Comparison of ENCODE assay signal across 8 cellular contexts in the genomic region with DNA sequence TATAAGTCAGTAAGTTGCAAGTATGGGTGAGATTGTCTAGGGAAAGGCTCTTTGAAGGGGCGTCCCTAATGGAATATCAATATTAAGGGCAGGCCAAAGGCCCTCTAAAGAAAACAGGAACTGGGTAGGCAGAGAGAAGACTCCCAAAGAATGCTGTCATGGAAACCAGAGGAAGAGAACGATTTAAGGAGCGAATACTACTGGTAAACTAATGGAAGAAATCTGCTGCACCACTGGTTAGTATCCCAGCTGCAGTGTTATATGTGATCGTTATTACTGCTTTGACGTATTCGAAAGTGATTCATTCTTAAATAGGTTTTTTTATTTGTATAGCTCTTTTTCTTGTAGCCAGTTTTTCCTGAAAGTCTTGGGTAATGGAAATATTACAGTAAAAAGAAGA. TPM values are rescaled to one million over a fixed set of nuclear protein-coding genes. Genes with fewer than 3 reads are reported as not detected.
A peak's percentile ranks its signal among the peaks of the same experiment; 100 is the strongest.
DNase-seq lines count a peak whose midpoint lies in the region; ATAC-seq, FAIRE-seq and TF ChIP-seq lines count a peak whose summit lies in the region.

No MANE protein-coding gene starts in this region.

- H3K27ac Mint-ChIP-seq in activated CD8-positive, alpha-beta T cell treated with anti-CD3 and anti-CD28 coated beads for 36 hours = peak overlapping the region; percentile 89

- peaks cover 3% of the 10 kb centered on the region for H3K9me3 Mint-ChIP-seq in activated CD8-positive, alpha-beta T cell treated with anti-CD3 and anti-CD28 coated beads for 36 hours

- no peaks in the 10 kb centered on the region for H3K9me3 ChIP-seq in right atrium auricular region
- no peaks in the 10 kb centered on the region for H3K9me3 ChIP-seq in kidney (ENCODE audit: control insufficient read depth in 1 of 2, low read length in 2 of 2)
- H3K9me3 ChIP-seq in uterus = no peaks in the 10 kb centered on the region

- FAIRE-seq in kidney (lab: Jason Lieb, UNC) = no peak

- H3K27me3 ChIP-seq in right atrium auricular region = no peaks in the 10 kb centered on the region
- no peaks in the 10 kb centered on the region for H3K27me3 ChIP-seq in uterus

- no peaks in the 10 kb centered on the region for H3K27me3 Mint-ChIP-seq in activated CD8-positive, alpha-beta T cell treated with anti-CD3 and anti-CD28 coated beads for 36 hours

- H3K4me1 Mint-ChIP-seq in activated CD8-positive, alpha-beta T cell treated with anti-CD3 and anti-CD28 coated beads for 36 hours (ENCODE audit: low read depth) = peaks cover 34% of the 10 kb centered on the region

- peak overlapping the region; percentile 93 to 94 for H3K4me3 ChIP-seq in right atrium auricular region
- peak overlapping the region; percentile 78 to 87 for H3K4me3 ChIP-seq in kidney (ENCODE audit: low read length in 2 of 2)
- peak overlapping the region; percentile 79 to 85 for H3K4me3 ChIP-seq in uterus

- peaks cover 25% of the 10 kb centered on the region for H3K36me3 ChIP-seq in right atrium auricular region
- H3K36me3 ChIP-seq in kidney (ENCODE audit: control insufficient read depth in 1 of 2, insufficient read depth in 2 of 2, low read length in 2 of 2) = peaks cover 8 to 22% of the 10 kb centered on the region in 2 donors
- H3K36me3 ChIP-seq in uterus = no peaks in the 10 kb centered on the region

- TF ChIP-seq CTCF in right atrium auricular region (IDR thresholded peaks at IDR 0.05) = no peak
- no peak for TF ChIP-seq CTCF in activated CD8-positive, alpha-beta T cell treated with anti-CD3 and anti-CD28 coated beads for 36 hours (IDR thresholded peaks at IDR 0.05)
- no peak for TF ChIP-seq CTCF in kidney (IDR thresholded peaks at IDR 0.05; ENCODE audit: borderline replicate concordance, extremely low read depth, insufficient read depth)
- no peak for TF ChIP-seq CTCF in uterus (IDR thresholded peaks at IDR 0.05)

- CTCF ChIA-PET in activated CD8-positive, alpha-beta T cell treated with anti-CD3 and anti-CD28 coated beads for 36 hours (lab: Charles Lee) = interaction anchor here (1.0 to 13.9 kb wide), 4 partner anchors 10 to 90 kb away, joined by 3 to 211 read pairs (median 48); no protein-coding TSS in a partner anchor

- POLR2A ChIA-PET in activated CD8-positive, alpha-beta T cell treated with anti-CD3 and anti-CD28 coated beads for 36 hours (lab: Charles Lee) = interaction anchor here (0.8 to 1.9 kb wide), 7 partner anchors 10 to 91 kb away, joined by 3 to 6 read pairs (median 4); a partner anchor contains a TSS

- no peak for DNase-seq in right atrium auricular region (ENCODE audit: low spot score)
- no peak for DNase-seq in cardiac septum (ENCODE audit: low spot score)
- DNase-seq in activated CD8-positive, alpha-beta T cell treated with anti-CD3 and anti-CD28 coated beads for 36 hours = no peak
- DNase-seq in kidney = no peak
- DNase-seq in uterus = no peak
- no peak for DNase-seq in NCI-H2029 treated with DMSO at 0.1 percent for 48 hours (lab: John Stamatoyannopoulos, UW)

- TF ChIP-seq POLR2A in uterus (IDR thresholded peaks at IDR 0.05) = no peak

- peak overlapping the region; percentile 88 for H3K4me3 Mint-ChIP-seq in activated CD8-positive, alpha-beta T cell treated with anti-CD3 and anti-CD28 coated beads for 36 hours

- peak overlapping the region in 1 of 2 donors; percentile 72 for H3K9ac ChIP-seq in kidney (ENCODE audit: low read length in 2 of 2)

- H3K4me1 ChIP-seq in right atrium auricular region = peaks cover 0 to 35% of the 10 kb centered on the region in 2 donors
- H3K4me1 ChIP-seq in kidney (ENCODE audit: control insufficient read depth in 1 of 2, insufficient read depth in 1 of 2, low read depth in 1 of 2, low read length in 2 of 2) = peaks cover 3 to 24% of the 10 kb centered on the region in 2 donors
- peaks cover 6 to 8% of the 10 kb centered on the region in 2 donors for H3K4me1 ChIP-seq in uterus

- intact Hi-C loops in cardiac septum (cut with DNase I) (loop anchor here (2.0 to 5.0 kb wide), 2 partner anchors 27 to 93 kb away; a partner anchor contains a TSS), kidney (cut with DNase I) (no loop called here), uterus (cut with DNase I; ENCODE audit: low total_unique reads) (no loop called here)
- intact Hi-C loops in activated CD8-positive, alpha-beta T cell treated with anti-CD3 and anti-CD28 coated beads for 36 hours (cut with micrococcal nuclease) = no loop called here

- H3K27ac ChIP-seq in right atrium auricular region (peak overlapping the region; percentile 87 to 90), kidney (ENCODE audit: low read depth in 2 of 2, low read length in 2 of 2) (no peak overlapping the region), uterus (peak overlapping the region; percentile 85 to 88)

- peaks cover 57% of the 10 kb centered on the region for H3K36me3 Mint-ChIP-seq in activated CD8-positive, alpha-beta T cell treated with anti-CD3 and anti-CD28 coated beads for 36 hours (ENCODE audit: low read depth)

- ATAC-seq in activated CD8-positive, alpha-beta T cell treated with anti-CD3 and anti-CD28 coated beads for 36 hours = no peak
- ATAC-seq in GM21526 (IDR thresholded peaks at IDR 0.05; ENCODE audit: low FRiP score, unreplicated experiment) = no peak
- no peak for ATAC-seq in HG02870 (IDR thresholded peaks at IDR 0.05; ENCODE audit: unreplicated experiment)

RNA-seq across cellular contexts. Expression of a gene that starts 1.3 kb away (rescaled TPM):
- total RNA-seq in right atrium auricular region = 1 to 10 TPM; 5.2 to 7.6 TPM
- total RNA-seq in cardiac septum = 12.6 TPM
- total RNA-seq in activated CD8-positive, alpha-beta T cell treated with anti-CD3 and anti-CD28 coated beads for 36 hours = 10 to 100 TPM; 79.6 to 80.9 TPM
- total RNA-seq in kidney = 36.2 TPM
- 6.6 TPM for polyA plus RNA-seq in kidney (ENCODE audit: insufficient read depth, low read depth, low replicate concordance)
- total RNA-seq in uterus = 10 to 100 TPM in 3 of 4 donors, 1 to 10 TPM in 1; 4.1 to 32.2 (median 24.5) TPM

RNA-seq across cellular contexts. Expression of a gene that starts 4.7 kb away (rescaled TPM):
- 10 to 100 TPM in 1 of 2 donors, 1 to 10 TPM in 1; 7.8 to 12.3 TPM for total RNA-seq in right atrium auricular region
- 6.9 TPM for total RNA-seq in cardiac septum
- total RNA-seq in activated CD8-positive, alpha-beta T cell treated with anti-CD3 and anti-CD28 coated beads for 36 hours = 1 to 10 TPM; 1.6 to 2.0 TPM
- 36.7 TPM for total RNA-seq in kidney
- 108 TPM for polyA plus RNA-seq in kidney (ENCODE audit: insufficient read depth, low read depth, low replicate concordance)
- 10 to 100 TPM in 1 of 4 donors, 1 to 10 TPM in 1, not detected in 2; 2.2 to 11.1 TPM for total RNA-seq in uterus

RNA-seq across cellular contexts. Expression of a gene that starts 26.2 kb away (rescaled TPM):
- total RNA-seq in right atrium auricular region (100 to 1,000 TPM; 169 to 270 TPM), cardiac septum (208 TPM), kidney (176 TPM), uterus (100 to 1,000 TPM in 1 of 4 donors, 10 to 100 TPM in 3; 58.2 to 173 (median 86.9) TPM)
- 100 to 1,000 TPM; 163 to 171 TPM for total RNA-seq in activated CD8-positive, alpha-beta T cell treated with anti-CD3 and anti-CD28 coated beads for 36 hours
- 469 TPM for polyA plus RNA-seq in kidney (ENCODE audit: insufficient read depth, low read depth, low replicate concordance)

RNA-seq across cellular contexts. Expression of a gene that starts 26.5 kb away (rescaled TPM):
- total RNA-seq in right atrium auricular region (not detected), cardiac septum (not detected), kidney (0.35 TPM), uterus (under 1 TPM in 2 of 4 donors, not detected in 2; 0.21 to 0.30 TPM)
- total RNA-seq in activated CD8-positive, alpha-beta T cell treated with anti-CD3 and anti-CD28 coated beads for 36 hours = under 1 TPM in 1 of 2 experiments, not detected in 1; 0.09 TPM
- not detected for polyA plus RNA-seq in kidney (ENCODE audit: insufficient read depth, low read depth, low replicate concordance)

Comparison
In these comparisons a context has a peak if more than half of its experiments do, and no peak if none do; other contexts are left out.
1. H3K27ac ChIP-seq: peak in right atrium auricular region (2 of 2) and uterus (2 of 2); none in kidney (0 of 2).
2. Peak in every context shown above with its lines, with median percentiles within 50 percentile points of each other: H3K4me3 ChIP-seq.